Comparison of ENCODE assay signal across 8 cellular contexts in the genomic region with DNA sequence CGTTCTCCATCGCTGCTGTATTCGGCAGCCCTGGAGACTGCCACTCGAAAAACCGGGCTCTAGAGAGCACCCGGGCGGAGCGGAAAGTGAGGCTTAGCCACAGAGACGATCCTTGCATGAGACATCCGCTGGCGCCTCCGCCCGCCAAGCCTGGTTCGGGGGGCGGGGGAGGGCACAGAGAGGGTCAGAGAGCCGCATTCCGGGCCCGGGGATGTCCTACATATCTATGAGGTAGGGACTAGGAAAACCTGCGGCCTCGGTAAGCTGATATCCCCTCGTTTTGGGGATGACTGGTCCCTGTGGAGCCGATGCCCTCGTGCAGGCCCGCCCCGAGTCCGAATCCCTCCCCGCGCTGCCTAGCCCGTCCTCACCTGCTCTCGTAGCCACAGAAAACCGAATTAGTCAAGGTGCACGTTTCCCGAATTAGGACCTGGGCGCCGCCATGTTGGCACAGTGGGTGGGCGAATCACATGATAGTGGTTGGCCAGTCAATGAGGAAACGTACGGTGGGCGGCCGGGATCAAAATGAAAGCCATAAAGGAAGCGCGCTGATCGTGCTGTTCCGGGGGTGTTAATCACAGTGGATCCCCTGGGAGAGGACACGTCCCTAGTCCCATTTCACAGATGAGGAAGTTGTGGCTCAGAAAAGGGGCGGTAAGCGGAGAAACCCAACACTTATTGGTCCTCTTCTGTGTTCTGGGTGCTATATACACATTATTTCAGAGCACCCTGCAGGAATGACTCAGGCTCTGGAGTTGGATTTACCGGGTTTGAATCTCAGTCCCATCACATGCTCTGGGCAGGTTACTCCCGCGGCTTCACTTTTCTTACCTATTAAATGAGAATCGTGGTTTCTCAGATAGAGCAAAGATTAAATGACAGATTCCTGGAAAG. TPM values are rescaled to one million over a fixed set of nuclear protein-coding genes. Genes with fewer than 3 reads are reported as not detected.
DNase-seq lines count a peak whose midpoint lies in the region; ATAC-seq and TF ChIP-seq lines count a peak whose summit lies in the region.

A gene (minus strand): TSS at position 459 of the 894 bp plus-strand sequence. CDS start 341 bp downstream, at position 118.

- peaks cover 74% of the 10 kb centered on the region for H3K36me3 Mint-ChIP-seq in activated T-cell treated with anti-CD3 and anti-CD28 coated beads, Interleukin-2, amount 50 U/mL, for 24 hours (ENCODE audit: low read depth)

- in situ Hi-C loops in Panc1 (cut with HindIII; ENCODE audit: low pct_unique_long_range_greater_than_20kb, low sequenced_read_pairs), result no loop called here

- no peaks in the 10 kb centered on the region for H3K9me3 Mint-ChIP-seq in activated T-cell treated with anti-CD3 and anti-CD28 coated beads, Interleukin-2, amount 50 U/mL, for 24 hours

- H3K9me3 ChIP-seq in Panc1 (ENCODE audit: control insufficient read depth, insufficient read depth, low read depth, low read length), result no peaks in the 10 kb centered on the region
- no peaks in the 10 kb centered on the region for H3K9me3 ChIP-seq in esophagus muscularis mucosa

- H3K4me1 ChIP-seq in Panc1 (ENCODE audit: control insufficient read depth, insufficient read depth, low read length), result peaks cover 26% of the 10 kb centered on the region
- H3K4me1 ChIP-seq in esophagus muscularis mucosa, result peaks cover 39 to 58% (median 54%) of the 10 kb centered on the region in 4 donors

- H3K36me3 ChIP-seq in Panc1 (ENCODE audit: control insufficient read depth, insufficient read depth, low read length) (peaks cover 5% of the 10 kb centered on the region), esophagus muscularis mucosa (peaks cover 0 to 36% (median 30%) of the 10 kb centered on the region in 4 donors)

- TF ChIP-seq EP300 in esophagus muscularis mucosa (IDR thresholded peaks at IDR 0.05), result no peak

- POLR2A ChIA-PET in Panc1 (lab: Charles Lee), result interaction anchor here (0.7 kb wide), 1 partner anchor 121 kb away, joined by 3 read pairs; a partner anchor contains a TSS

- no peak for TF ChIP-seq POLR2A in esophagus muscularis mucosa (IDR thresholded peaks at IDR 0.05; ENCODE audit: low read depth)

- TF ChIP-seq CTCF in Panc1 (IDR thresholded peaks at IDR 0.05), result no peak
- no peak for TF ChIP-seq CTCF in esophagus muscularis mucosa (IDR thresholded peaks at IDR 0.05)

- peaks cover 53% of the 10 kb centered on the region for H3K4me1 Mint-ChIP-seq in activated T-cell treated with anti-CD3 and anti-CD28 coated beads, Interleukin-2, amount 50 U/mL, for 24 hours (ENCODE audit: low read depth)

- intact Hi-C loops in Panc1 (cut with micrococcal nuclease; ENCODE audit: unreplicated experiment) (no loop called here), esophagus muscularis mucosa (cut with DNase I) (no loop called here)

- peak within 1 kb of the TSS; percentile 96 for H3K27ac Mint-ChIP-seq in activated T-cell treated with anti-CD3 and anti-CD28 coated beads, Interleukin-2, amount 50 U/mL, for 24 hours

- CTCF ChIA-PET in Panc1 (lab: Charles Lee), result interaction anchor here (0.6 kb wide), 1 partner anchor 56 kb away, joined by 3 read pairs; no protein-coding TSS in a partner anchor

- 1% methylated on average over 40 of the region's 51 CpGs for WGBS in esophagus muscularis mucosa

- peak within 1 kb of the TSS; percentile 91 for H3K27ac ChIP-seq in Panc1 (ENCODE audit: low read length)
- peak within 1 kb of the TSS; percentile 67 to 82 (median 74) for H3K27ac ChIP-seq in esophagus muscularis mucosa (replicated peaks in 1 of 4)

- peak within 1 kb of the TSS; percentile 97 for H3K4me3 Mint-ChIP-seq in activated T-cell treated with anti-CD3 and anti-CD28 coated beads, Interleukin-2, amount 50 U/mL, for 24 hours

- peak within 1 kb of the TSS; percentile 90 to 92 for H3K4me3 ChIP-seq in Panc1 (ENCODE audit: low read depth in 2 of 2, low read length in 2 of 2)
- peak within 1 kb of the TSS; percentile 67 to 97 (median 94) for H3K4me3 ChIP-seq in esophagus muscularis mucosa

- BruUV-seq in Panc1 (replicated peaks; lab: Mats Ljungman, UMichigan), result TSS peak; percentile 92

- H3K27me3 ChIP-seq in Panc1 (ENCODE audit: control insufficient read depth, insufficient read depth, low read length) (no peaks in the 10 kb centered on the region), esophagus muscularis mucosa (no peaks in the 10 kb centered on the region)

- no peaks in the 10 kb centered on the region for H3K27me3 Mint-ChIP-seq in activated T-cell treated with anti-CD3 and anti-CD28 coated beads, Interleukin-2, amount 50 U/mL, for 24 hours

- DNase-seq in Ammon's horn (ENCODE audit: low spot score), result peak; percentile 92
- peak; percentile 93 for DNase-seq in KG1 (lab: John Stamatoyannopoulos, UW)
- DNase-seq in Panc1 (ENCODE audit: low read depth, low spot score), result peak; percentile 84
- peak; percentile 92 for DNase-seq in activated T-cell treated with anti-CD3 and anti-CD28 coated beads, Interleukin-2, amount 50 U/mL, for 24 hours
- DNase-seq in esophagus muscularis mucosa (ENCODE audit: extremely low spot score), result peak; percentile 98
- DNase-seq in myocyte (ENCODE audit: low read depth), result peak; percentile 96
- DNase-seq in stimulated activated CD8-positive, alpha-beta memory T cell treated with anti-CD3 and anti-CD28 coated beads, Interleukin-7, amount 100 ng/mL, for 24 hours (ENCODE audit: low read depth), result peak; percentile 87

- ATAC-seq in GM19395 (IDR thresholded peaks at IDR 0.05; ENCODE audit: unreplicated experiment) (peak; percentile 45), Panc1 (peak; percentile 80)

RNA-seq across cellular contexts. Expression of the gene that starts here (rescaled TPM):
- total RNA-seq in Panc1 (2021; ENCODE audit: unreplicated experiment) (52.0 TPM), esophagus muscularis mucosa (10 to 100 TPM; 21.4 to 27.6 (median 26.9) TPM), myocyte (23.3 and 30.0 TPM in 2 replicates)
- polyA plus RNA-seq in Panc1 (2012; ENCODE audit: insufficient read length), result 41.4 TPM
- polyA plus RNA-seq in myocyte (2012), result 20.0 TPM

Comparison
In these comparisons a context has a peak if more than half of its experiments do, and no peak if none do; other contexts are left out.
1. Peak in every context shown above with its lines: DNase-seq, ATAC-seq, H3K4me3 ChIP-seq and H3K27ac ChIP-seq.